In the genomic region with DNA sequence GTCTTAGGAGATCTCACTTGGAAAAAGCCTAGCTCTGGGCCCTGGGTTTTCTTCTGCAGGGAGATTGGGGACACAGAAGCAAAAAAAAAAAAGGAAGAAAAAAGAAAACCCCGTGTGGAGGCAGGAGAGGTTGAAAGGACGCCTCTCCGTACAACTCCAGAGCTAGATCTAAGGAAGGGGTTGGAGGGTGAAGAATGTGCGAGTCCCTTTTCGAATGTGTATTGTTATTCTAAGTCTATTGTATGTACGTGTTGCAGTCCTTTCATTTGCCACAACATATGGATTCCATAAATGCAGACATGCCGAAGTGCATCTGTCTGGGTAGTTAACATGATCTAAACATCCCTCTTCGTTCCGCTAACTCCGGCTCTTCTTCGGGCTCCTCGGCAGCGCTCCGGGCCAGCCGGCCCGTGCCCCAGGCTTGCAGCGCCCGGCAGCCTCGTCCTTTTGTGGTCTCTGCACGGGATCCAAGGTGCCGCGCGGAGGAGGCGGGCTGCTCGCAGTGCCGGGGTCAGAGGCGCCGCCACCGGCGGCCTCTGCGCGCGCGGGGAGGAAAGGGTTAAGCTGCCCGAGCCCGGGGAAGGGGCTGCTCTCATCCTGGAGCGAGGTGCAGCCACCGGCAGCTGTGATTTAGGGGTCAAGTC, we compare ENCODE assay signal across 12 cellular contexts. TPM values are rescaled to one million over a fixed set of nuclear protein-coding genes. Genes with fewer than 3 reads are reported as not detected.
A peak's percentile ranks its signal among the peaks of the same experiment; 100 is the strongest.
DNase-seq lines count a peak whose midpoint lies in the region; ATAC-seq and TF ChIP-seq lines count a peak whose summit lies in the region.
"Had no signal": no experiment of that assay in that cellular context is flagged by ENCODE, and none has a peak within 500 bp of the region (broad histone marks: within the 10 kb centered on the region; RNA-seq: fewer than 3 reads in every experiment).

No MANE protein-coding gene starts in this region.

- H3K27ac ChIP-seq in HUES48 (ENCODE audit: low read depth, low read length): no peak overlapping the region
- H3K27ac ChIP-seq in lower lobe of right lung: peak overlapping the region; percentile 53
- H3K27ac ChIP-seq: neutrophil had no signal

- no peak overlapping the region for H3K27ac Mint-ChIP-seq in activated CD8-positive, alpha-beta T cell treated with anti-CD3 and anti-CD28 coated beads for 36 hours

- intact Hi-C loops in lower lobe of right lung (cut with DNase I): no loop called here
- intact Hi-C loops in activated CD8-positive, alpha-beta T cell treated with anti-CD3 and anti-CD28 coated beads for 36 hours (cut with micrococcal nuclease): no loop called here

- ATAC-seq in lower lobe of right lung: no peak
- ATAC-seq in activated CD8-positive, alpha-beta T cell treated with anti-CD3 and anti-CD28 coated beads for 36 hours: no peak

- H3K4me1 ChIP-seq in HUES48 (ENCODE audit: control insufficient read depth, insufficient read depth, low read length): peaks cover 78% of the 10 kb centered on the region
- peaks cover 36% of the 10 kb centered on the region for H3K4me1 ChIP-seq in lower lobe of right lung

- no peak overlapping the region for H3K4me3 Mint-ChIP-seq in activated CD8-positive, alpha-beta T cell treated with anti-CD3 and anti-CD28 coated beads for 36 hours

- H3K9me3 Mint-ChIP-seq in activated CD8-positive, alpha-beta T cell treated with anti-CD3 and anti-CD28 coated beads for 36 hours: no peaks in the 10 kb centered on the region

- no peak overlapping the region for H3K9ac ChIP-seq in HUES48 (ENCODE audit: low read depth, low read length)

- H3K27me3 Mint-ChIP-seq in activated CD8-positive, alpha-beta T cell treated with anti-CD3 and anti-CD28 coated beads for 36 hours: peaks cover 66% of the 10 kb centered on the region

- H3K36me3 ChIP-seq in HUES48 (ENCODE audit: control insufficient read depth, insufficient read depth, low read length) (no peaks in the 10 kb centered on the region), lower lobe of right lung (no peaks in the 10 kb centered on the region)
- H3K36me3 ChIP-seq: neutrophil had no signal

- H3K36me3 Mint-ChIP-seq in activated CD8-positive, alpha-beta T cell treated with anti-CD3 and anti-CD28 coated beads for 36 hours (ENCODE audit: low read depth): no peaks in the 10 kb centered on the region

- TF ChIP-seq CTCF in choroid plexus epithelial cell (conservative IDR thresholded peaks at IDR 0.05; ENCODE audit: low read depth, low read length) (no peak), lower lobe of right lung (IDR thresholded peaks at IDR 0.05) (no peak)
- no peak for TF ChIP-seq CTCF in activated CD8-positive, alpha-beta T cell treated with anti-CD3 and anti-CD28 coated beads for 36 hours (IDR thresholded peaks at IDR 0.05)

- POLR2A ChIA-PET in activated CD8-positive, alpha-beta T cell treated with anti-CD3 and anti-CD28 coated beads for 36 hours (lab: Charles Lee): no interaction called here

- H3K9me3 ChIP-seq in HUES48 (ENCODE audit: control insufficient read depth, insufficient read depth, low read length) (no peaks in the 10 kb centered on the region), lower lobe of right lung (no peaks in the 10 kb centered on the region)
- H3K9me3 ChIP-seq: neutrophil had no signal

- DNase-seq in choroid plexus epithelial cell (ENCODE audit: low read depth): no peak
- no peak for DNase-seq in lower lobe of right lung
- DNase-seq in superior temporal gyrus (ENCODE audit: extremely low spot score): peak; percentile 8
- DNase-seq in SKM-1 treated with dmso at 0.1 percent for 144 hours (lab: John Stamatoyannopoulos, UW; ENCODE audit: unreplicated experiment): no peak
- no peak for DNase-seq in activated CD8-positive, alpha-beta T cell treated with anti-CD3 and anti-CD28 coated beads for 36 hours
- no peak for DNase-seq in medulla oblongata (ENCODE audit: extremely low spot score)
- DNase-seq: activated CD8-positive, alpha-beta memory T cell treated with anti-CD3 and anti-CD28 coated beads, Interleukin-2, amount 50 U/mL, for 48 hours; cerebellar nuclear complex; DMS79 treated with DMSO at 0.1 percent for 48 hours; GOT3 had no signal

- H3K4me1 Mint-ChIP-seq in activated CD8-positive, alpha-beta T cell treated with anti-CD3 and anti-CD28 coated beads for 36 hours (ENCODE audit: low read depth): peaks cover 11% of the 10 kb centered on the region

- H3K4me3 ChIP-seq in HUES48 (ENCODE audit: low read depth, low read length) (peak overlapping the region; percentile 37), choroid plexus epithelial cell (ENCODE audit: low read depth, low read length) (peak overlapping the region; percentile 49), lower lobe of right lung (peak overlapping the region; percentile 42)

- CTCF ChIA-PET in activated CD8-positive, alpha-beta T cell treated with anti-CD3 and anti-CD28 coated beads for 36 hours (lab: Charles Lee): interaction anchor here (1.1 kb wide), 1 partner anchor 9 kb away, joined by 3 read pairs; no protein-coding TSS in a partner anchor

- H3K27me3 ChIP-seq in HUES48 (ENCODE audit: control insufficient read depth, insufficient read depth, low read length) (peaks cover 87% of the 10 kb centered on the region), lower lobe of right lung (ENCODE audit: low read depth) (peaks cover 64% of the 10 kb centered on the region)

RNA-seq across cellular contexts. Expression of gene ZFHX3, which starts 14.8 kb away (rescaled TPM):
- total RNA-seq in lower lobe of right lung: 29.3 TPM
- total RNA-seq in activated CD8-positive, alpha-beta T cell treated with anti-CD3 and anti-CD28 coated beads for 36 hours: under 1 TPM; 0.16 to 0.25 TPM

Comparison
In these comparisons a context has a peak if more than half of its experiments do, and no peak if none do; other contexts are left out.
1. RNA of gene ZFHX3, which starts 14.8 kb away (total RNA-seq): 29.3 TPM in lower lobe of right lung (single experiment); 0.16 to 0.25 TPM in activated CD8-positive, alpha-beta T cell treated with anti-CD3 and anti-CD28 coated beads for 36 hours; every median in the first group is over 10 times any median in the second.
2. Peak in every context shown above with its lines, with median percentiles within 50 percentile points of each other: H3K4me3 ChIP-seq.